ENCODE assay signal across 1 cellular context in genomic region chr3:71231680-71232079, GRCh38.
TF ChIP-seq lines count a peak whose summit lies in the region.

No MANE protein-coding gene starts in this region.

TF ChIP-seq in IMR-90, 13 proteins besides CTCF, POLR2A, EP300 and RAD21 (continued from another document):
- TF ChIP-seq ELK1 (IDR thresholded peaks at IDR 0.05; ENCODE audit: borderline replicate concordance, low read depth, low read length) (no peak), MAFK (IDR thresholded peaks at IDR 0.05; ENCODE audit: low read depth, low read length) (no peak), NFE2L2 (IDR thresholded peaks at IDR 0.05; ENCODE audit: low read depth, low read length) (no peak), MAZ (IDR thresholded peaks at IDR 0.05; ENCODE audit: borderline replicate concordance, low read depth, low read length) (no peak), CEBPB (IDR thresholded peaks at IDR 0.05; ENCODE audit: low read depth, low read length) (no peak), USF2 (IDR thresholded peaks at IDR 0.05; ENCODE audit: low read depth, low read length) (no peak), RCOR1 (IDR thresholded peaks at IDR 0.05; ENCODE audit: insufficient replicate concordance, low read length) (no peak), RFX5 (IDR thresholded peaks at IDR 0.05; ENCODE audit: low read depth, low read length) (no peak)
